ENCODE assay signal across 1 cellular context in genomic region chr3:159787191-159787590, GRCh38.
TF ChIP-seq lines count a peak whose summit lies in the region.

No MANE protein-coding gene starts in this region.

TF ChIP-seq in HepG2, 621 proteins besides CTCF, POLR2A, EP300 and RAD21 (continued from another document and continues in another):
- TF ChIP-seq ZBTB2 (CRISPR knock-in tag; IDR thresholded peaks at IDR 0.05; ENCODE audit: low read depth) (no peak), MEIS1 (CRISPR knock-in tag; IDR thresholded peaks at IDR 0.05; ENCODE audit: borderline replicate concordance) (no peak), PRDM4 (CRISPR knock-in tag; IDR thresholded peaks at IDR 0.05; ENCODE audit: borderline replicate concordance) (no peak), SALL1 (CRISPR knock-in tag; IDR thresholded peaks at IDR 0.05) (peak; percentile 58; the same call in 1 of the 2 replicates), JUNB (CRISPR knock-in tag; IDR thresholded peaks at IDR 0.05; ENCODE audit: borderline replicate concordance) (peak; percentile 80; the same call in 1 of the 2 replicates), TOPORS (CRISPR knock-in tag; IDR thresholded peaks at IDR 0.05) (no peak), BRCA1 (CRISPR knock-in tag; IDR thresholded peaks at IDR 0.05) (no peak), TCF7 (IDR thresholded peaks at IDR 0.05; ENCODE audit: low read depth) (no peak), HMG20A (CRISPR knock-in tag; IDR thresholded peaks at IDR 0.05; ENCODE audit: borderline replicate concordance) (peak; percentile 71; the same call in 1 of the 2 replicates), ZNF704 (CRISPR knock-in tag; IDR thresholded peaks at IDR 0.05; ENCODE audit: borderline replicate concordance) (no peak), ZUFSP (CRISPR knock-in tag; IDR thresholded peaks at IDR 0.05; ENCODE audit: borderline replicate concordance) (no peak), TARDBP (CRISPR knock-in tag; IDR thresholded peaks at IDR 0.05) (no peak), TAF15 (IDR thresholded peaks at IDR 0.05; ENCODE audit: low read depth, low read length, poor library complexity, severe bottlenecking) (no peak), NR2C2 (CRISPR knock-in tag; IDR thresholded peaks at IDR 0.05; ENCODE audit: borderline replicate concordance) (no peak), ZZZ3 (CRISPR knock-in tag; IDR thresholded peaks at IDR 0.05; ENCODE audit: borderline replicate concordance) (no peak), ZSCAN25 (CRISPR knock-in tag; IDR thresholded peaks at IDR 0.05) (no peak), ZNF121 (CRISPR knock-in tag; IDR thresholded peaks at IDR 0.05) (no peak), ZNF282 (IDR thresholded peaks at IDR 0.05; ENCODE audit: partially characterized antibody) (no peak), TGIF2 (CRISPR knock-in tag; IDR thresholded peaks at IDR 0.05) (no peak), ZNF20 (CRISPR knock-in tag; IDR thresholded peaks at IDR 0.05) (no peak), CENPBD1 (CRISPR knock-in tag; IDR thresholded peaks at IDR 0.05; ENCODE audit: borderline replicate concordance, low read depth) (no peak), REL (CRISPR knock-in tag; conservative IDR thresholded peaks at IDR 0.05) (no peak), FOXP4 (CRISPR knock-in tag; IDR thresholded peaks at IDR 0.05) (peak; percentile 77), SMYD3 (CRISPR knock-in tag; IDR thresholded peaks at IDR 0.05) (no peak), HBP1 (CRISPR knock-in tag; IDR thresholded peaks at IDR 0.05; ENCODE audit: low read depth) (0 out of 2 replicates have a peak, but pooled peaks have one; percentile 44), ZNF280D (CRISPR knock-in tag; IDR thresholded peaks at IDR 0.05) (no peak), AGO2 (optimal IDR thresholded peaks at IDR 0.05; ENCODE audit: low read depth, low read length) (no peak), ELF1 (CRISPR knock-in tag; IDR thresholded peaks at IDR 0.05) (no peak), TMF1 (CRISPR knock-in tag; IDR thresholded peaks at IDR 0.05; ENCODE audit: low read depth) (no peak), THAP11 (CRISPR knock-in tag; IDR thresholded peaks at IDR 0.05) (peak; percentile 27; the same call in 1 of the 2 replicates), ZNF414 (CRISPR knock-in tag; IDR thresholded peaks at IDR 0.05) (no peak), HNRNPLL (IDR thresholded peaks at IDR 0.05; ENCODE audit: low read depth, low read length, poor library complexity, severe bottlenecking) (no peak), DR1 (CRISPR knock-in tag; IDR thresholded peaks at IDR 0.05) (no peak), MAX (IDR thresholded peaks at IDR 0.05) (no peak), SIX4 (CRISPR knock-in tag; IDR thresholded peaks at IDR 0.05) (no peak), TFE3 (CRISPR knock-in tag; IDR thresholded peaks at IDR 0.05) (no peak), ETV5 (CRISPR knock-in tag; IDR thresholded peaks at IDR 0.05; ENCODE audit: borderline replicate concordance) (no peak; the same call in 1 of the 2 replicates), ESRRA (CRISPR knock-in tag; IDR thresholded peaks at IDR 0.05; ENCODE audit: low read depth) (no peak), NRL (CRISPR knock-in tag; IDR thresholded peaks at IDR 0.05; ENCODE audit: borderline replicate concordance) (no peak), ZBTB37 (CRISPR knock-in tag; IDR thresholded peaks at IDR 0.05) (no peak; the same call in 1 of the 2 replicates), ATF6 (CRISPR knock-in tag; conservative IDR thresholded peaks at IDR 0.05) (no peak)
